1 cellular context compared by ENCODE assay signal in genomic region chr17:68511671-68512246, GRCh38.
TF ChIP-seq lines count a peak whose summit lies in the region.

No MANE protein-coding gene starts in this region.

TF ChIP-seq in HepG2, 621 proteins besides CTCF, POLR2A, EP300 and RAD21 (continued from another document and continues in another):
- TF ChIP-seq, protein P1, sequence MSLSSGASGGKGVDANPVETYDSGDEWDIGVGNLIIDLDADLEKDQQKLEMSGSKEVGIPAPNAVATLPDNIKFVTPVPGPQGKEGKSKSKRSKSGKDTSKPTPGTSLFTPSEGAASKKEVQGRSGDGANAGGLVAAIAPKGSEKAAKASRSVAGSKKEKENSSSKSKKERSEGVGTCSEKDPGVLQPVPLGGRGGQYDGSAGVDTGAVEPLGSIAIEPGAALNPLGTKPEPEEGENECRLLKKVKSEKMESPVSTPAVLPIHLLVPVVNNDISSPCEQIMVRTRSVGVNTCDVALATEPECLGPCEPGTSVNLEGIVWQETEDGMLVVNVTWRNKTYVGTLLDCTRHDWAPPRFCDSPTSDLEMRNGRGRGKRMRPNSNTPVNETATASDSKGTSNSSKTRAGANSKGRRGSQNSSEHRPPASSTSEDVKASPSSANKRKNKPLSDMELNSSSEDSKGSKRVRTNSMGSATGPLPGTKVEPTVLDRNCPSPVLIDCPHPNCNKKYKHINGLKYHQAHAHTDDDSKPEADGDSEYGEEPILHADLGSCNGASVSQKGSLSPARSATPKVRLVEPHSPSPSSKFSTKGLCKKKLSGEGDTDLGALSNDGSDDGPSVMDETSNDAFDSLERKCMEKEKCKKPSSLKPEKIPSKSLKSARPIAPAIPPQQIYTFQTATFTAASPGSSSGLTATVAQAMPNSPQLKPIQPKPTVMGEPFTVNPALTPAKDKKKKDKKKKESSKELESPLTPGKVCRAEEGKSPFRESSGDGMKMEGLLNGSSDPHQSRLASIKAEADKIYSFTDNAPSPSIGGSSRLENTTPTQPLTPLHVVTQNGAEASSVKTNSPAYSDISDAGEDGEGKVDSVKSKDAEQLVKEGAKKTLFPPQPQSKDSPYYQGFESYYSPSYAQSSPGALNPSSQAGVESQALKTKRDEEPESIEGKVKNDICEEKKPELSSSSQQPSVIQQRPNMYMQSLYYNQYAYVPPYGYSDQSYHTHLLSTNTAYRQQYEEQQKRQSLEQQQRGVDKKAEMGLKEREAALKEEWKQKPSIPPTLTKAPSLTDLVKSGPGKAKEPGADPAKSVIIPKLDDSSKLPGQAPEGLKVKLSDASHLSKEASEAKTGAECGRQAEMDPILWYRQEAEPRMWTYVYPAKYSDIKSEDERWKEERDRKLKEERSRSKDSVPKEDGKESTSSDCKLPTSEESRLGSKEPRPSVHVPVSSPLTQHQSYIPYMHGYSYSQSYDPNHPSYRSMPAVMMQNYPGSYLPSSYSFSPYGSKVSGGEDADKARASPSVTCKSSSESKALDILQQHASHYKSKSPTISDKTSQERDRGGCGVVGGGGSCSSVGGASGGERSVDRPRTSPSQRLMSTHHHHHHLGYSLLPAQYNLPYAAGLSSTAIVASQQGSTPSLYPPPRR (CRISPR knock-in tag; IDR thresholded peaks at IDR 0.05; ENCODE audit: borderline replicate concordance), result peak; percentile 29; the same call in 1 of the 2 replicates
- TF ChIP-seq ZBTB38 (CRISPR knock-in tag; IDR thresholded peaks at IDR 0.05) (peak; percentile 59; the same call in 1 of the 2 replicates), SOX13 (IDR thresholded peaks at IDR 0.05) (no peak), SOX13 (CRISPR knock-in tag; conservative IDR thresholded peaks at IDR 0.05 in 1 of 2, IDR thresholded peaks at IDR 0.05 in 1 of 2) (peak in 1 of 2 experiments; percentile 33; a peak in 2 of 4 replicates), ZNF7 (CRISPR knock-in tag; IDR thresholded peaks at IDR 0.05) (no peak), KAT2B (IDR thresholded peaks at IDR 0.05; ENCODE audit: borderline replicate concordance, low read depth, low read length) (no peak), ETS1 (CRISPR knock-in tag; IDR thresholded peaks at IDR 0.05) (no peak), ZFP36L1 (CRISPR knock-in tag; IDR thresholded peaks at IDR 0.05) (0 out of 2 replicates have a peak, but pooled peaks have one; percentile 36), PHF8 (CRISPR knock-in tag; IDR thresholded peaks at IDR 0.05) (peak; percentile 15; the same call in 1 of the 2 replicates), ZNF589 (CRISPR knock-in tag; conservative IDR thresholded peaks at IDR 0.05) (peak; percentile 75; the same call in 1 of the 2 replicates), IRF2 (CRISPR knock-in tag; IDR thresholded peaks at IDR 0.05) (peak; percentile 72; the same call in 1 of the 2 replicates), RNF219 (CRISPR knock-in tag; IDR thresholded peaks at IDR 0.05) (no peak), ZNF883 (CRISPR knock-in tag; IDR thresholded peaks at IDR 0.05; ENCODE audit: not compliant biosample characterization) (peak; percentile 53), ZSCAN25 (CRISPR knock-in tag; IDR thresholded peaks at IDR 0.05) (peak; percentile 85), ZNF557 (CRISPR knock-in tag; IDR thresholded peaks at IDR 0.05) (no peak; the same call in 1 of the 2 replicates), KMT2B (CRISPR knock-in tag; IDR thresholded peaks at IDR 0.05) (peak; percentile 21; the same call in 1 of the 2 replicates), ZNF614 (CRISPR knock-in tag; IDR thresholded peaks at IDR 0.05; ENCODE audit: borderline replicate concordance) (peak; percentile 40; the same call in 1 of the 2 replicates), ZFP36 (IDR thresholded peaks at IDR 0.05; ENCODE audit: borderline replicate concordance, low read depth, low read length, partially characterized antibody) (no peak), MIER3 (CRISPR knock-in tag; IDR thresholded peaks at IDR 0.05; ENCODE audit: borderline replicate concordance) (peak; percentile 57; the same call in 1 of the 2 replicates), MZF1 (CRISPR knock-in tag; IDR thresholded peaks at IDR 0.05; ENCODE audit: borderline replicate concordance) (no peak), ZNF20 (CRISPR knock-in tag; IDR thresholded peaks at IDR 0.05) (no peak), MBD4 (IDR thresholded peaks at IDR 0.05; ENCODE audit: borderline replicate concordance, low read length) (no peak), JUN (CRISPR knock-in tag; IDR thresholded peaks at IDR 0.05) (no peak; the same call in none of the 2 replicates), DRAP1 (CRISPR knock-in tag; IDR thresholded peaks at IDR 0.05) (peak; percentile 72; the same call in 1 of the 2 replicates), ZNF598 (CRISPR knock-in tag; IDR thresholded peaks at IDR 0.05; ENCODE audit: borderline replicate concordance) (0 out of 2 replicates have a peak, but pooled peaks have one; percentile 90), MAZ (IDR thresholded peaks at IDR 0.05; ENCODE audit: borderline replicate concordance, low read depth, low read length) (no peak; the same call in none of the 2 replicates), MAZ (CRISPR knock-in tag; IDR thresholded peaks at IDR 0.05; ENCODE audit: low read depth) (peak; percentile 95; the same call in 1 of the 2 replicates), ZNF234 (CRISPR knock-in tag; conservative IDR thresholded peaks at IDR 0.05) (no peak), HOXD1 (CRISPR knock-in tag; IDR thresholded peaks at IDR 0.05) (0 out of 2 replicates have a peak, but pooled peaks have one; percentile 41), NONO (IDR thresholded peaks at IDR 0.05) (no peak), NONO (CRISPR knock-in tag; conservative IDR thresholded peaks at IDR 0.05) (peak; percentile 70), NR2F1 (CRISPR knock-in tag; IDR thresholded peaks at IDR 0.05) (no peak), AGO2 (optimal IDR thresholded peaks at IDR 0.05; ENCODE audit: low read depth, low read length) (peak; percentile 75), ZNF264 (CRISPR knock-in tag; IDR thresholded peaks at IDR 0.05) (peak; percentile 42), AGO1 (IDR thresholded peaks at IDR 0.05; ENCODE audit: low read depth, low read length, poor library complexity, severe bottlenecking) (no peak), RCOR2 (CRISPR knock-in tag; IDR thresholded peaks at IDR 0.05) (no peak), ZNF770 (CRISPR knock-in tag; IDR thresholded peaks at IDR 0.05) (0 out of 2 replicates have a peak, but pooled peaks have one; percentile 40), ELF1 (CRISPR knock-in tag; IDR thresholded peaks at IDR 0.05) (no peak), CENPX (CRISPR knock-in tag; IDR thresholded peaks at IDR 0.05) (no peak), ZBTB1 (CRISPR knock-in tag; IDR thresholded peaks at IDR 0.05; ENCODE audit: borderline replicate concordance) (peak; percentile 46; the same call in 1 of the 2 replicates), NBN (conservative IDR thresholded peaks at IDR 0.05) (no peak), ZNF569 (CRISPR knock-in tag; IDR thresholded peaks at IDR 0.05; ENCODE audit: borderline replicate concordance) (0 out of 2 replicates have a peak, but pooled peaks have one; percentile 65), ESRRA (CRISPR knock-in tag; IDR thresholded peaks at IDR 0.05; ENCODE audit: low read depth) (peak; percentile 62; the same call in 1 of the 2 replicates), MED8 (CRISPR knock-in tag; IDR thresholded peaks at IDR 0.05; ENCODE audit: insufficient replicate concordance) (peak; percentile 67), MTA1 (CRISPR knock-in tag; IDR thresholded peaks at IDR 0.05; ENCODE audit: borderline replicate concordance) (peak; percentile 85; the same call in 1 of the 2 replicates), ARID2 (CRISPR knock-in tag; IDR thresholded peaks at IDR 0.05; ENCODE audit: borderline replicate concordance) (no peak), ZC3H13 (CRISPR knock-in tag; IDR thresholded peaks at IDR 0.05) (peak; percentile 62)
- TF ChIP-seq, protein P2, sequence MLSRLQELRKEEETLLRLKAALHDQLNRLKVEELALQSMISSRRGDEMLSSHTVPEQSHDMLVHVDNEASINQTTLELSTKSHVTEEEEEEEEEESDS (CRISPR knock-in tag; IDR thresholded peaks at IDR 0.05; ENCODE audit: borderline replicate concordance), result no peak
- TF ChIP-seq, protein P3, sequence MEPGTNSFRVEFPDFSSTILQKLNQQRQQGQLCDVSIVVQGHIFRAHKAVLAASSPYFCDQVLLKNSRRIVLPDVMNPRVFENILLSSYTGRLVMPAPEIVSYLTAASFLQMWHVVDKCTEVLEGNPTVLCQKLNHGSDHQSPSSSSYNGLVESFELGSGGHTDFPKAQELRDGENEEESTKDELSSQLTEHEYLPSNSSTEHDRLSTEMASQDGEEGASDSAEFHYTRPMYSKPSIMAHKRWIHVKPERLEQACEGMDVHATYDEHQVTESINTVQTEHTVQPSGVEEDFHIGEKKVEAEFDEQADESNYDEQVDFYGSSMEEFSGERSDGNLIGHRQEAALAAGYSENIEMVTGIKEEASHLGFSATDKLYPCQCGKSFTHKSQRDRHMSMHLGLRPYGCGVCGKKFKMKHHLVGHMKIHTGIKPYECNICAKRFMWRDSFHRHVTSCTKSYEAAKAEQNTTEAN (CRISPR knock-in tag; conservative IDR thresholded peaks at IDR 0.05), result 0 out of 2 replicates have a peak, but pooled peaks have one; percentile 35
- TF ChIP-seq, protein P4, sequence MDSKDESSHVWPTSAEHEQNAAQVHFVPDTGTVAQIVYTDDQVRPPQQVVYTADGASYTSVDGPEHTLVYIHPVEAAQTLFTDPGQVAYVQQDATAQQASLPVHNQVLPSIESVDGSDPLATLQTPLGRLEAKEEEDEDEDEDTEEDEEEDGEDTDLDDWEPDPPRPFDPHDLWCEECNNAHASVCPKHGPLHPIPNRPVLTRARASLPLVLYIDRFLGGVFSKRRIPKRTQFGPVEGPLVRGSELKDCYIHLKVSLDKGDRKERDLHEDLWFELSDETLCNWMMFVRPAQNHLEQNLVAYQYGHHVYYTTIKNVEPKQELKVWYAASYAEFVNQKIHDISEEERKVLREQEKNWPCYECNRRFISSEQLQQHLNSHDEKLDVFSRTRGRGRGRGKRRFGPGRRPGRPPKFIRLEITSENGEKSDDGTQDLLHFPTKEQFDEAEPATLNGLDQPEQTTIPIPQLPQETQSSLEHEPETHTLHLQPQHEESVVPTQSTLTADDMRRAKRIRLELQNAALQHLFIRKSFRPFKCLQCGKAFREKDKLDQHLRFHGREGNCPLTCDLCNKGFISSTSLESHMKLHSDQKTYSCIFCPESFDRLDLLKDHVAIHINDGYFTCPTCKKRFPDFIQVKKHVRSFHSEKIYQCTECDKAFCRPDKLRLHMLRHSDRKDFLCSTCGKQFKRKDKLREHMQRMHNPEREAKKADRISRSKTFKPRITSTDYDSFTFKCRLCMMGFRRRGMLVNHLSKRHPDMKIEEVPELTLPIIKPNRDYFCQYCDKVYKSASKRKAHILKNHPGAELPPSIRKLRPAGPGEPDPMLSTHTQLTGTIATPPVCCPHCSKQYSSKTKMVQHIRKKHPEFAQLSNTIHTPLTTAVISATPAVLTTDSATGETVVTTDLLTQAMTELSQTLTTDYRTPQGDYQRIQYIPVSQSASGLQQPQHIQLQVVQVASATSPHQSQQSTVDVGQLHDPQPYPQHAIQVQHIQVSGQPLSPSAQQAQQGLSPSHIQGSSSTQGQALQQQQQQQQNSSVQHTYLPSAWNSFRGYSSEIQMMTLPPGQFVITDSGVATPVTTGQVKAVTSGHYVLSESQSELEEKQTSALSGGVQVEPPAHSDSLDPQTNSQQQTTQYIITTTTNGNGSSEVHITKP (CRISPR knock-in tag; IDR thresholded peaks at IDR 0.05; ENCODE audit: low read depth), result peak; percentile 84
- TF ChIP-seq, protein P5, sequence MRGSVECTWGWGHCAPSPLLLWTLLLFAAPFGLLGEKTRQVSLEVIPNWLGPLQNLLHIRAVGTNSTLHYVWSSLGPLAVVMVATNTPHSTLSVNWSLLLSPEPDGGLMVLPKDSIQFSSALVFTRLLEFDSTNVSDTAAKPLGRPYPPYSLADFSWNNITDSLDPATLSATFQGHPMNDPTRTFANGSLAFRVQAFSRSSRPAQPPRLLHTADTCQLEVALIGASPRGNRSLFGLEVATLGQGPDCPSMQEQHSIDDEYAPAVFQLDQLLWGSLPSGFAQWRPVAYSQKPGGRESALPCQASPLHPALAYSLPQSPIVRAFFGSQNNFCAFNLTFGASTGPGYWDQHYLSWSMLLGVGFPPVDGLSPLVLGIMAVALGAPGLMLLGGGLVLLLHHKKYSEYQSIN (CRISPR knock-in tag; IDR thresholded peaks at IDR 0.05; ENCODE audit: borderline replicate concordance), result no peak
